8 cellular contexts compared by ENCODE assay signal in genomic region chr20:46307139-46307998, GRCh38. TPM values are rescaled to one million over a fixed set of nuclear protein-coding genes. Genes with fewer than 3 reads are reported as not detected.
DNase-seq lines count a peak whose midpoint lies in the region; ATAC-seq and TF ChIP-seq lines count a peak whose summit lies in the region.

No MANE protein-coding gene starts in this region.

- peaks cover 88% of the 10 kb centered on the region for H3K27me3 ChIP-seq in neuron (ENCODE audit: insufficient read depth, low read length)

- no peaks in the 10 kb centered on the region for H3K4me1 ChIP-seq in OCI-LY7 (ENCODE audit: insufficient read depth, low read length, poor library complexity, severe bottlenecking)
- peaks cover 8% of the 10 kb centered on the region for H3K4me1 ChIP-seq in neuron (ENCODE audit: insufficient read depth, low read length)

- in situ Hi-C loops in G401 (cut with HindIII; ENCODE audit: low sequenced_read_pairs): no loop called here

- no peaks in the 10 kb centered on the region for H4K20me1 ChIP-seq in OCI-LY7 (ENCODE audit: insufficient read depth, low read length)

- no peaks in the 10 kb centered on the region for H3K79me2 ChIP-seq in OCI-LY7 (ENCODE audit: insufficient read depth, low read depth, low read length)

- H3K4me3 ChIP-seq in OCI-LY7 (ENCODE audit: low read depth, low read length, poor library complexity, severe bottlenecking): no peak overlapping the region
- no peak overlapping the region for H3K4me3 ChIP-seq in fibroblast of pulmonary artery (replicated peaks; ENCODE audit: low read depth, low read length)
- peak overlapping the region; percentile 10 for H3K4me3 ChIP-seq in neuron (ENCODE audit: low read length)

- H3K36me3 ChIP-seq in OCI-LY7 (ENCODE audit: insufficient read depth, low read length) (no peaks in the 10 kb centered on the region), neuron (ENCODE audit: insufficient read depth, low read length) (no peaks in the 10 kb centered on the region)

- H3K27ac ChIP-seq in OCI-LY7 (ENCODE audit: low read depth, low read length, poor library complexity, severe bottlenecking) (no peak overlapping the region), substantia nigra (ENCODE audit: low read depth, low read length, poor library complexity, severe bottlenecking) (no peak overlapping the region)

- no peak overlapping the region for H3K4me2 ChIP-seq in OCI-LY7 (ENCODE audit: low read length)

- peak; percentile 64 for ATAC-seq in HG03460 (IDR thresholded peaks at IDR 0.05; ENCODE audit: unreplicated experiment)
- ATAC-seq in HG03135 (IDR thresholded peaks at IDR 0.05; ENCODE audit: unreplicated experiment): no peak

- intact Hi-C loops in OCI-LY7 (cut with micrococcal nuclease; ENCODE audit: unreplicated experiment): loop anchor here (1.0 to 2.0 kb wide), 2 partner anchors 41 to 104 kb away; no protein-coding TSS in a partner anchor

- no peaks in the 10 kb centered on the region for H3K9me2 ChIP-seq in OCI-LY7 (ENCODE audit: insufficient read depth, low read length)

- CTCF ChIA-PET in OCI-LY7 (lab: Charles Lee; ENCODE audit: unreplicated experiment): no interaction called here

- DNase-seq in G401 (ENCODE audit: low spot score) (peak; percentile 82), OCI-LY7 (ENCODE audit: low spot score) (peak; percentile 62), fibroblast of pulmonary artery (ENCODE audit: low read depth) (peak; percentile 48), substantia nigra (lab: John Stamatoyannopoulos, UW) (peak in 35 of 49 donors; percentile 1 to 79 (median 17))
- DNase-seq in activated T-cell treated with anti-CD3 and anti-CD28 coated beads, Interleukin-2, amount 50 U/mL, for 48 hours: peak; percentile 67 to 78

- TF ChIP-seq CTCF in OCI-LY7 (conservative IDR thresholded peaks at IDR 0.05; ENCODE audit: low read length) (peak; percentile 81), fibroblast of pulmonary artery (IDR thresholded peaks at IDR 0.05; ENCODE audit: low read length, missing control alignments) (peak; percentile 71)

- H3K9me3 ChIP-seq in OCI-LY7 (ENCODE audit: low read length): no peaks in the 10 kb centered on the region
- H3K9me3 ChIP-seq in neuron (ENCODE audit: low read length): no peaks in the 10 kb centered on the region

- POLR2A ChIA-PET in OCI-LY7 (lab: Charles Lee): no interaction called here

- no TSS peak for BruUV-seq in OCI-LY7 (replicated peaks; lab: Mats Ljungman, UMichigan)

- H2AFZ ChIP-seq in OCI-LY7 (ENCODE audit: low read length) (no peak overlapping the region), neuron (ENCODE audit: low read depth, low read length) (peak overlapping the region; percentile 76)

RNA-seq across cellular contexts. Expression of gene CDH22, which starts 0.9 kb away (rescaled TPM):
- not detected in 2 replicates for total RNA-seq in G401 (2014; rRNA removed; shearing (Covaris generic))
- total RNA-seq in OCI-LY7 (2014; rRNA removed; shearing (Covaris generic)): not detected in 2 replicates
- total RNA-seq in OCI-LY7 (2022): not detected in 2 replicates

Comparison
In these comparisons a context has a peak if more than half of its experiments do, and no peak if none do; other contexts are left out.
1. DNase-seq: peak in every context shown above with its lines; median percentile 82 in G401; 72 in activated T-cell treated with anti-CD3 and anti-CD28 coated beads, Interleukin-2, amount 50 U/mL, for 48 hours; 62 in OCI-LY7; 48 in fibroblast of pulmonary artery; 17 in substantia nigra.